ENCODE assay signal across 10 cellular contexts in the genomic region with DNA sequence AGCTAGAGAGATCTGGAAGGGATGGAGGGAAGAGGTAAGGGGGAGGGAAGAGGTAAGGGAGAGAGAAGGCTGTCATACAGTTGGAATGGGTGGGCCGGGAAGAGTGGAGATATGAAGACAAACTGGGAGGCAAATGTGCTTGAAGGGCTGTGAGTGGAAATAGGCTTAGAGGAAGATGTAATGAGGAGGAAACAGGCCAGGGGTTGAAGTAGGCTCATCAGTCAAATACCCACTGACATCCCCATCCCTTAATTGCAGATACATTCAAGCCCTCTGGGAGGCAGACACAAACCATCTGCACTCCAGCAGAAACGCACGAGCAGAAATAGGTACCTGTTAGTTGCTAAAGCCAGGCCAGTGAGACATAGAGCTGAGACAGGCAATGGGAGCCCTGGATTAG. TPM values are rescaled to one million over a fixed set of nuclear protein-coding genes. Genes with fewer than 3 reads are reported as not detected.
DNase-seq lines count a peak whose midpoint lies in the region; ATAC-seq and TF ChIP-seq lines count a peak whose summit lies in the region.
"Had no signal": no experiment of that assay in that cellular context is flagged by ENCODE, and none has a peak within 500 bp of the region (broad histone marks: within the 10 kb centered on the region; RNA-seq: fewer than 3 reads in every experiment).

No MANE protein-coding gene starts in this region.

- DNase-seq in Ammon's horn (ENCODE audit: low spot score) = peak; percentile 40
- DNase-seq in RPMI8226 = peak; percentile 30
- DNase-seq in fibroblast of villous mesenchyme (ENCODE audit: low read depth) = peak; percentile 41
- no peak for DNase-seq in GM19238 (ENCODE audit: insufficient read length, low spot score)
- no peak for DNase-seq in activated naive CD4-positive, alpha-beta T cell treated with anti-CD3 and anti-CD28 coated beads, Interleukin-2, amount 50 U/mL, for 16 hours
- DNase-seq: activated CD4-positive, alpha-beta T cell treated with anti-CD3 and anti-CD28 coated beads for 1 hour; NCI-H1417 treated with DMSO at 0.1 percent for 48 hours had no signal

- ATAC-seq in HG02973 (IDR thresholded peaks at IDR 0.05; ENCODE audit: unreplicated experiment) (no peak), HG02588 (IDR thresholded peaks at IDR 0.05; ENCODE audit: unreplicated experiment) (no peak)

- no peak overlapping the region for H3K27ac ChIP-seq in HEK293 (ENCODE audit: extremely low read depth, low read depth, low read length)

- H3K9me3 ChIP-seq in HEK293 (ENCODE audit: control insufficient read depth, insufficient read depth, low read depth, low read length) = no peaks in the 10 kb centered on the region

- no peaks in the 10 kb centered on the region for H3K4me1 ChIP-seq in HEK293 (ENCODE audit: control insufficient read depth, insufficient read depth, low read length)

- H3K36me3 ChIP-seq in HEK293 (ENCODE audit: control insufficient read depth in 2 of 2, insufficient read depth in 1 of 2, low read length in 2 of 2) = no peaks in the 10 kb centered on the region

- TF ChIP-seq CTCF in HEK293 (tag by site-specific recombination; IDR thresholded peaks at IDR 0.05) = peak; percentile 45; the same call in 1 of the 2 replicates
- peak; percentile 22 for TF ChIP-seq CTCF in fibroblast of villous mesenchyme (IDR thresholded peaks at IDR 0.05; ENCODE audit: insufficient read depth, low read depth, low read length)

- POLR2A ChIA-PET in HEK293 (lab: Yijun Ruan, JAX) = no interaction called here

- CTCF ChIA-PET in HEK293 (lab: Yijun Ruan, JAX) = interaction anchor here (0.6 to 1.2 kb wide), 3 partner anchors 31 to 144 kb away, joined by 3 read pairs; no protein-coding TSS in a partner anchor

- no peak overlapping the region for H3K4me3 ChIP-seq in HEK293 (ENCODE audit: low read depth, low read length)
- H3K4me3 ChIP-seq in fibroblast of villous mesenchyme (ENCODE audit: low read depth, low read length) = no peak overlapping the region

TF ChIP-seq in HEK293, 187 proteins besides CTCF, POLR2A, EP300 and RAD21 (continues in another document):
- TF ChIP-seq SCRT2 (tag by site-specific recombination; IDR thresholded peaks at IDR 0.05) = 0 out of 2 replicates have a peak, but pooled peaks have one; percentile 14
- no peak for TF ChIP-seq ZNF132 (tag by site-specific recombination; IDR thresholded peaks at IDR 0.05; ENCODE audit: borderline replicate concordance)
- TF ChIP-seq, protein P1, sequence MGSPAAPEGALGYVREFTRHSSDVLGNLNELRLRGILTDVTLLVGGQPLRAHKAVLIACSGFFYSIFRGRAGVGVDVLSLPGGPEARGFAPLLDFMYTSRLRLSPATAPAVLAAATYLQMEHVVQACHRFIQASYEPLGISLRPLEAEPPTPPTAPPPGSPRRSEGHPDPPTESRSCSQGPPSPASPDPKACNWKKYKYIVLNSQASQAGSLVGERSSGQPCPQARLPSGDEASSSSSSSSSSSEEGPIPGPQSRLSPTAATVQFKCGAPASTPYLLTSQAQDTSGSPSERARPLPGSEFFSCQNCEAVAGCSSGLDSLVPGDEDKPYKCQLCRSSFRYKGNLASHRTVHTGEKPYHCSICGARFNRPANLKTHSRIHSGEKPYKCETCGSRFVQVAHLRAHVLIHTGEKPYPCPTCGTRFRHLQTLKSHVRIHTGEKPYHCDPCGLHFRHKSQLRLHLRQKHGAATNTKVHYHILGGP (tag by site-specific recombination; IDR thresholded peaks at IDR 0.05) = no peak
- no peak for TF ChIP-seq ZSCAN30 (tag by site-specific recombination; IDR thresholded peaks at IDR 0.05)
- TF ChIP-seq, protein P2, sequence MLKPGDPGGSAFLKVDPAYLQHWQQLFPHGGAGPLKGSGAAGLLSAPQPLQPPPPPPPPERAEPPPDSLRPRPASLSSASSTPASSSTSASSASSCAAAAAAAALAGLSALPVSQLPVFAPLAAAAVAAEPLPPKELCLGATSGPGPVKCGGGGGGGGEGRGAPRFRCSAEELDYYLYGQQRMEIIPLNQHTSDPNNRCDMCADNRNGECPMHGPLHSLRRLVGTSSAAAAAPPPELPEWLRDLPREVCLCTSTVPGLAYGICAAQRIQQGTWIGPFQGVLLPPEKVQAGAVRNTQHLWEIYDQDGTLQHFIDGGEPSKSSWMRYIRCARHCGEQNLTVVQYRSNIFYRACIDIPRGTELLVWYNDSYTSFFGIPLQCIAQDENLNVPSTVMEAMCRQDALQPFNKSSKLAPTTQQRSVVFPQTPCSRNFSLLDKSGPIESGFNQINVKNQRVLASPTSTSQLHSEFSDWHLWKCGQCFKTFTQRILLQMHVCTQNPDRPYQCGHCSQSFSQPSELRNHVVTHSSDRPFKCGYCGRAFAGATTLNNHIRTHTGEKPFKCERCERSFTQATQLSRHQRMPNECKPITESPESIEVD (tag by site-specific recombination; IDR thresholded peaks at IDR 0.05) = no peak
- peak; percentile 90 for TF ChIP-seq ZBTB17 (tag by site-specific recombination; IDR thresholded peaks at IDR 0.05)
- no peak for TF ChIP-seq ZNF423 (tag by site-specific recombination; IDR thresholded peaks at IDR 0.05)
- TF ChIP-seq, protein P3, sequence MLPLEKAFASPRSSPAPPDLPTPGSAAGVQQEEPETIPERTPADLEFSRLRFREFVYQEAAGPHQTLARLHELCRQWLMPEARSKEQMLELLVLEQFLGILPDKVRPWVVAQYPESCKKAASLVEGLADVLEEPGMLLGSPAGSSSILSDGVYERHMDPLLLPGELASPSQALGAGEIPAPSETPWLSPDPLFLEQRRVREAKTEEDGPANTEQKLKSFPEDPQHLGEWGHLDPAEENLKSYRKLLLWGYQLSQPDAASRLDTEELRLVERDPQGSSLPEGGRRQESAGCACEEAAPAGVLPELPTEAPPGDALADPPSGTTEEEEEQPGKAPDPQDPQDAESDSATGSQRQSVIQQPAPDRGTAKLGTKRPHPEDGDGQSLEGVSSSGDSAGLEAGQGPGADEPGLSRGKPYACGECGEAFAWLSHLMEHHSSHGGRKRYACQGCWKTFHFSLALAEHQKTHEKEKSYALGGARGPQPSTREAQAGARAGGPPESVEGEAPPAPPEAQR (tag by site-specific recombination; IDR thresholded peaks at IDR 0.05) = no peak
- TF ChIP-seq, protein P4, sequence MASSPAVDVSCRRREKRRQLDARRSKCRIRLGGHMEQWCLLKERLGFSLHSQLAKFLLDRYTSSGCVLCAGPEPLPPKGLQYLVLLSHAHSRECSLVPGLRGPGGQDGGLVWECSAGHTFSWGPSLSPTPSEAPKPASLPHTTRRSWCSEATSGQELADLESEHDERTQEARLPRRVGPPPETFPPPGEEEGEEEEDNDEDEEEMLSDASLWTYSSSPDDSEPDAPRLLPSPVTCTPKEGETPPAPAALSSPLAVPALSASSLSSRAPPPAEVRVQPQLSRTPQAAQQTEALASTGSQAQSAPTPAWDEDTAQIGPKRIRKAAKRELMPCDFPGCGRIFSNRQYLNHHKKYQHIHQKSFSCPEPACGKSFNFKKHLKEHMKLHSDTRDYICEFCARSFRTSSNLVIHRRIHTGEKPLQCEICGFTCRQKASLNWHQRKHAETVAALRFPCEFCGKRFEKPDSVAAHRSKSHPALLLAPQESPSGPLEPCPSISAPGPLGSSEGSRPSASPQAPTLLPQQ (tag by site-specific recombination; IDR thresholded peaks at IDR 0.05) = no peak
- TF ChIP-seq, protein P5, sequence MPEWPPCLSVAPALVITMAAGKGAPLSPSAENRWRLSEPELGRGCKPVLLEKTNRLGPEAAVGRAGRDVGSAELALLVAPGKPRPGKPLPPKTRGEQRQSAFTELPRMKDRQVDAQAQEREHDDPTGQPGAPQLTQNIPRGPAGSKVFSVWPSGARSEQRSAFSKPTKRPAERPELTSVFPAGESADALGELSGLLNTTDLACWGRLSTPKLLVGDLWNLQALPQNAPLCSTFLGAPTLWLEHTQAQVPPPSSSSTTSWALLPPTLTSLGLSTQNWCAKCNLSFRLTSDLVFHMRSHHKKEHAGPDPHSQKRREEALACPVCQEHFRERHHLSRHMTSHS (tag by site-specific recombination; IDR thresholded peaks at IDR 0.05) = no peak
- TF ChIP-seq, protein P6, sequence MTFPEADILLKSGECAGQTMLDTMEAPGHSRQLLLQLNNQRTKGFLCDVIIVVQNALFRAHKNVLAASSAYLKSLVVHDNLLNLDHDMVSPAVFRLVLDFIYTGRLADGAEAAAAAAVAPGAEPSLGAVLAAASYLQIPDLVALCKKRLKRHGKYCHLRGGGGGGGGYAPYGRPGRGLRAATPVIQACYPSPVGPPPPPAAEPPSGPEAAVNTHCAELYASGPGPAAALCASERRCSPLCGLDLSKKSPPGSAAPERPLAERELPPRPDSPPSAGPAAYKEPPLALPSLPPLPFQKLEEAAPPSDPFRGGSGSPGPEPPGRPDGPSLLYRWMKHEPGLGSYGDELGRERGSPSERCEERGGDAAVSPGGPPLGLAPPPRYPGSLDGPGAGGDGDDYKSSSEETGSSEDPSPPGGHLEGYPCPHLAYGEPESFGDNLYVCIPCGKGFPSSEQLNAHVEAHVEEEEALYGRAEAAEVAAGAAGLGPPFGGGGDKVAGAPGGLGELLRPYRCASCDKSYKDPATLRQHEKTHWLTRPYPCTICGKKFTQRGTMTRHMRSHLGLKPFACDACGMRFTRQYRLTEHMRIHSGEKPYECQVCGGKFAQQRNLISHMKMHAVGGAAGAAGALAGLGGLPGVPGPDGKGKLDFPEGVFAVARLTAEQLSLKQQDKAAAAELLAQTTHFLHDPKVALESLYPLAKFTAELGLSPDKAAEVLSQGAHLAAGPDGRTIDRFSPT (tag by site-specific recombination; IDR thresholded peaks at IDR 0.05) = no peak
- TF ChIP-seq, protein P7, sequence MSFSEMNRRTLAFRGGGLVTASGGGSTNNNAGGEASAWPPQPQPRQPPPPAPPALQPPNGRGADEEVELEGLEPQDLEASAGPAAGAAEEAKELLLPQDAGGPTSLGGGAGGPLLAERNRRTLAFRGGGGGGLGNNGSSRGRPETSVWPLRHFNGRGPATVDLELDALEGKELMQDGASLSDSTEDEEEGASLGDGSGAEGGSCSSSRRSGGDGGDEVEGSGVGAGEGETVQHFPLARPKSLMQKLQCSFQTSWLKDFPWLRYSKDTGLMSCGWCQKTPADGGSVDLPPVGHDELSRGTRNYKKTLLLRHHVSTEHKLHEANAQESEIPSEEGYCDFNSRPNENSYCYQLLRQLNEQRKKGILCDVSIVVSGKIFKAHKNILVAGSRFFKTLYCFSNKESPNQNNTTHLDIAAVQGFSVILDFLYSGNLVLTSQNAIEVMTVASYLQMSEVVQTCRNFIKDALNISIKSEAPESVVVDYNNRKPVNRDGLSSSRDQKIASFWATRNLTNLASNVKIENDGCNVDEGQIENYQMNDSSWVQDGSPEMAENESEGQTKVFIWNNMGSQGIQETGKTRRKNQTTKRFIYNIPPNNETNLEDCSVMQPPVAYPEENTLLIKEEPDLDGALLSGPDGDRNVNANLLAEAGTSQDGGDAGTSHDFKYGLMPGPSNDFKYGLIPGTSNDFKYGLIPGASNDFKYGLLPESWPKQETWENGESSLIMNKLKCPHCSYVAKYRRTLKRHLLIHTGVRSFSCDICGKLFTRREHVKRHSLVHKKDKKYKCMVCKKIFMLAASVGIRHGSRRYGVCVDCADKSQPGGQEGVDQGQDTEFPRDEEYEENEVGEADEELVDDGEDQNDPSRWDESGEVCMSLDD (tag by site-specific recombination; IDR thresholded peaks at IDR 0.05) = no peak

RNA-seq across cellular contexts. Expression of a gene that starts 2.1 kb away (rescaled TPM):
- 0.43 and 0.64 TPM in 2 replicates for total RNA-seq in fibroblast of villous mesenchyme

RNA-seq across cellular contexts. Expression of a gene that starts 12.4 kb away (rescaled TPM):
- 0.32 and 0.43 TPM in 2 replicates for total RNA-seq in fibroblast of villous mesenchyme

RNA-seq across cellular contexts. Expression of a gene that starts 44.2 kb away (rescaled TPM):
- 3.0 and 3.9 TPM in 2 replicates for total RNA-seq in fibroblast of villous mesenchyme

Comparison
In these comparisons a context has a peak if more than half of its experiments do, and no peak if none do; other contexts are left out.
1. DNase-seq: peak in Ammon's horn (single experiment), RPMI8226 (single experiment) and fibroblast of villous mesenchyme (single experiment); none in GM19238 (single experiment) and activated naive CD4-positive, alpha-beta T cell treated with anti-CD3 and anti-CD28 coated beads, Interleukin-2, amount 50 U/mL, for 16 hours (single experiment).